In genomic region chr9:99172129-99173091, GRCh38 we compare ENCODE assay signal across 1 cellular context.
TF ChIP-seq lines count a peak whose summit lies in the region.

No MANE protein-coding gene starts in this region.

TF ChIP-seq in HepG2, 621 proteins besides CTCF, POLR2A, EP300 and RAD21 (continued from another document and continues in another):
- no peak for TF ChIP-seq ZBTB4 (CRISPR knock-in tag; IDR thresholded peaks at IDR 0.05; ENCODE audit: borderline replicate concordance)
- TF ChIP-seq ZNF512 (CRISPR knock-in tag; IDR thresholded peaks at IDR 0.05): no peak
- peak; percentile 70; the same call in 1 of the 2 replicates for TF ChIP-seq RARA (CRISPR knock-in tag; IDR thresholded peaks at IDR 0.05)
- peak; percentile 76 for TF ChIP-seq TARDBP (CRISPR knock-in tag; IDR thresholded peaks at IDR 0.05)
- TF ChIP-seq ARID2 (CRISPR knock-in tag; IDR thresholded peaks at IDR 0.05; ENCODE audit: borderline replicate concordance): no peak
- TF ChIP-seq FOXO4 (CRISPR knock-in tag; conservative IDR thresholded peaks at IDR 0.05): no peak
- TF ChIP-seq TBP (CRISPR knock-in tag; IDR thresholded peaks at IDR 0.05): no peak
- no peak for TF ChIP-seq ZFP36L1 (CRISPR knock-in tag; IDR thresholded peaks at IDR 0.05)
- TF ChIP-seq HNRNPUL1 (IDR thresholded peaks at IDR 0.05; ENCODE audit: low read depth, low read length): no peak
- no peak for TF ChIP-seq HES4 (CRISPR knock-in tag; IDR thresholded peaks at IDR 0.05; ENCODE audit: borderline replicate concordance)
- no peak for TF ChIP-seq HMGXB3 (CRISPR knock-in tag; IDR thresholded peaks at IDR 0.05; ENCODE audit: borderline replicate concordance)
- TF ChIP-seq AHR (CRISPR knock-in tag; IDR thresholded peaks at IDR 0.05): no peak
- peak; percentile 57; the same call in 1 of the 2 replicates for TF ChIP-seq ZNF232 (CRISPR knock-in tag; IDR thresholded peaks at IDR 0.05; ENCODE audit: borderline replicate concordance)
- no peak for TF ChIP-seq ZNF274 (CRISPR knock-in tag; IDR thresholded peaks at IDR 0.05)
- no peak for TF ChIP-seq ZNF775 (CRISPR knock-in tag; IDR thresholded peaks at IDR 0.05; ENCODE audit: borderline replicate concordance)
- no peak for TF ChIP-seq ZNF343 (CRISPR knock-in tag; IDR thresholded peaks at IDR 0.05)
- TF ChIP-seq ZNF510 (CRISPR knock-in tag; IDR thresholded peaks at IDR 0.05; ENCODE audit: low read depth): no peak
- peak; percentile 48; the same call in 1 of the 2 replicates for TF ChIP-seq MIER3 (CRISPR knock-in tag; IDR thresholded peaks at IDR 0.05; ENCODE audit: borderline replicate concordance)
- TF ChIP-seq SP2 (CRISPR knock-in tag; IDR thresholded peaks at IDR 0.05): no peak
- no peak for TF ChIP-seq MXD1 (CRISPR knock-in tag; IDR thresholded peaks at IDR 0.05)
- TF ChIP-seq MEIS1 (CRISPR knock-in tag; IDR thresholded peaks at IDR 0.05; ENCODE audit: borderline replicate concordance): peak; percentile 99
- TF ChIP-seq ZNF687 (CRISPR knock-in tag; IDR thresholded peaks at IDR 0.05): no peak
- no peak for TF ChIP-seq ZNF12 (CRISPR knock-in tag; IDR thresholded peaks at IDR 0.05)
- no peak for TF ChIP-seq MEF2D (CRISPR knock-in tag; IDR thresholded peaks at IDR 0.05)
- TF ChIP-seq MAZ (IDR thresholded peaks at IDR 0.05; ENCODE audit: borderline replicate concordance, low read depth, low read length): no peak
- TF ChIP-seq MAZ (CRISPR knock-in tag; IDR thresholded peaks at IDR 0.05; ENCODE audit: low read depth): no peak
- no peak for TF ChIP-seq ZSCAN20 (CRISPR knock-in tag; IDR thresholded peaks at IDR 0.05; ENCODE audit: borderline replicate concordance)
- no peak for TF ChIP-seq IKZF4 (CRISPR knock-in tag; IDR thresholded peaks at IDR 0.05; ENCODE audit: borderline replicate concordance, low read depth, not compliant biosample characterization)
- no peak for TF ChIP-seq ZNF597 (CRISPR knock-in tag; IDR thresholded peaks at IDR 0.05)
- no peak for TF ChIP-seq DMAP1 (CRISPR knock-in tag; IDR thresholded peaks at IDR 0.05)
- no peak for TF ChIP-seq ZNF142 (CRISPR knock-in tag; IDR thresholded peaks at IDR 0.05)
- TF ChIP-seq ATF4 (CRISPR knock-in tag; IDR thresholded peaks at IDR 0.05): peak in 1 of 2 experiments; percentile 69; a peak in 2 of 4 replicates
- TF ChIP-seq MTF1 (CRISPR knock-in tag; IDR thresholded peaks at IDR 0.05): no peak
- TF ChIP-seq IKZF1 (IDR thresholded peaks at IDR 0.05): no peak
- TF ChIP-seq NRL (CRISPR knock-in tag; IDR thresholded peaks at IDR 0.05; ENCODE audit: borderline replicate concordance): no peak
- TF ChIP-seq ZBTB1 (CRISPR knock-in tag; IDR thresholded peaks at IDR 0.05; ENCODE audit: borderline replicate concordance): no peak
